26 cellular contexts compared by ENCODE assay signal in genomic region chr17:37230633-37231032, GRCh38.
DNase-seq lines count a peak whose midpoint lies in the region; ATAC-seq, FAIRE-seq and TF ChIP-seq lines count a peak whose summit lies in the region.
"Had no signal": no experiment of that assay in that cellular context is flagged by ENCODE, and none has a peak within 500 bp of the region (broad histone marks: within the 10 kb centered on the region; RNA-seq: fewer than 3 reads in every experiment).

No MANE protein-coding gene starts in this region.

- no peak for FAIRE-seq in HepG2 (lab: Jason Lieb, UNC)
- FAIRE-seq: A549, GM12878, GM12892, GM18507 had no signal

- H3K4me1 Mint-ChIP-seq in naive thymus-derived CD8-positive, alpha-beta T cell, result no peaks in the 10 kb centered on the region
- H3K4me1 Mint-ChIP-seq: B cell; CD4-positive, alpha-beta memory T cell; CD4-positive, CD25-positive, alpha-beta regulatory T cell; CD8-positive, alpha-beta memory T cell had no signal

- no peak overlapping the region for H3K27ac Mint-ChIP-seq in naive thymus-derived CD8-positive, alpha-beta T cell
- H3K27ac Mint-ChIP-seq: B cell; CD14-positive monocyte; CD4-positive, alpha-beta memory T cell; CD4-positive, CD25-positive, alpha-beta regulatory T cell; CD8-positive, alpha-beta memory T cell had no signal

- H3K27me3 Mint-ChIP-seq in naive thymus-derived CD8-positive, alpha-beta T cell, result no peaks in the 10 kb centered on the region
- H3K27me3 Mint-ChIP-seq: B cell; CD4-positive, alpha-beta memory T cell; CD4-positive, CD25-positive, alpha-beta regulatory T cell; CD8-positive, alpha-beta memory T cell had no signal

- TF ChIP-seq EP300 in HepG2 (IDR thresholded peaks at IDR 0.05; ENCODE audit: low read depth in 2 of 2, low read length in 2 of 2) (no peak), HepG2 (CRISPR knock-in tag; IDR thresholded peaks at IDR 0.05; ENCODE audit: borderline replicate concordance) (no peak)

- POLR2A ChIA-PET in HepG2 (lab: Yijun Ruan, JAX), result no interaction called here
- POLR2A ChIA-PET in naive thymus-derived CD8-positive, alpha-beta T cell (lab: Charles Lee), result no interaction called here

- H2AFZ ChIP-seq in HepG2 (ENCODE audit: low read length), result no peak overlapping the region

- H3K27me3 ChIP-seq in liver (ENCODE audit: control insufficient read depth in 4 of 4, insufficient read depth in 4 of 4, low read length in 3 of 4) (no peaks in the 10 kb centered on the region), HepG2 (ENCODE audit: control insufficient read depth in 1 of 2, insufficient read depth in 2 of 2, low read length in 2 of 2) (no peaks in the 10 kb centered on the region)
- H3K27me3 ChIP-seq: BLaER1 treated with 17β-estradiol and CSF1 and Interleukin-3, amounts not matched to agents 10 nM and 100 nM had no signal

- H3K4me1 ChIP-seq in liver (ENCODE audit: control insufficient read depth in 4 of 4, insufficient read depth in 4 of 4, low read length in 3 of 4) (peaks cover 0 to 18% (median 11%) of the 10 kb centered on the region in 4 donors), HepG2 (ENCODE audit: insufficient read depth, low read length) (no peaks in the 10 kb centered on the region)
- H3K4me1 ChIP-seq: A549 had no signal

- no peaks in the 10 kb centered on the region for H3K79me2 ChIP-seq in HepG2 (ENCODE audit: insufficient read depth, low read length)

- H3K36me3 ChIP-seq in liver (ENCODE audit: control insufficient read depth in 4 of 4, insufficient read depth in 3 of 4, low read depth in 1 of 4, low read length in 3 of 4) (peaks cover 1 to 24% (median 15%) of the 10 kb centered on the region in 4 donors), HepG2 (replicated peaks in 1 of 2; ENCODE audit: control insufficient read depth in 1 of 2, insufficient read depth in 2 of 2, low read length in 2 of 2) (peaks cover 6 to 60% of the 10 kb centered on the region in 2 experiments)

- H3K36me3 Mint-ChIP-seq in naive thymus-derived CD8-positive, alpha-beta T cell, result peaks cover 0 to 67% (median 8%) of the 10 kb centered on the region in 3 donors

- WGBS in liver, result 41% methylated on average over 1 of the region's 1 CpG
- WGBS in HepG2 (ENCODE audit: low lambda C conversion rate), result 94% methylated on average over 1 of the region's 1 CpG

- TF ChIP-seq RAD21 in liver (IDR thresholded peaks at IDR 0.05) (no peak), HepG2 (CRISPR knock-in tag; IDR thresholded peaks at IDR 0.05) (no peak)

- CTCF ChIA-PET in HepG2 (lab: Yijun Ruan, JAX; ENCODE audit: low intra/inter-chr PET ratio, low total read pairs), result no interaction called here

- H4K20me1 ChIP-seq in HepG2 (ENCODE audit: insufficient read depth, low read length), result no peaks in the 10 kb centered on the region
- H4K20me1 ChIP-seq: BLaER1 treated with 17β-estradiol and CSF1 and Interleukin-3, amounts not matched to agents 10 nM and 100 nM had no signal

- no peak for ATAC-seq in HepG2
- peak; percentile 78 for ATAC-seq in left lobe of liver
- ATAC-seq in naive thymus-derived CD8-positive, alpha-beta T cell, result no peak
- ATAC-seq: A549, GM12878 had no signal

- no peak overlapping the region for H3K4me3 Mint-ChIP-seq in naive thymus-derived CD8-positive, alpha-beta T cell
- H3K4me3 Mint-ChIP-seq: B cell; CD14-positive monocyte; CD4-positive, alpha-beta memory T cell; CD4-positive, CD25-positive, alpha-beta regulatory T cell; CD8-positive, alpha-beta memory T cell had no signal

- no TSS peak for BruUV-seq in HepG2 (replicated peaks; lab: Mats Ljungman, UMichigan)

- H3K9me3 Mint-ChIP-seq in naive thymus-derived CD8-positive, alpha-beta T cell, result no peaks in the 10 kb centered on the region
- H3K9me3 Mint-ChIP-seq: CD14-positive monocyte; CD4-positive, alpha-beta memory T cell; CD4-positive, CD25-positive, alpha-beta regulatory T cell; CD8-positive, alpha-beta memory T cell had no signal

- H3K4me2 ChIP-seq in HepG2 (ENCODE audit: low read depth, low read length), result no peak overlapping the region
- H3K4me2 ChIP-seq: A549; BLaER1 treated with 17β-estradiol and CSF1 and Interleukin-3, amounts not matched to agents 10 nM and 100 nM had no signal

- intact Hi-C loops in HepG2 (cut with micrococcal nuclease; ENCODE audit: unreplicated experiment), result no loop called here

- H3K9ac ChIP-seq in liver (ENCODE audit: low read depth in 1 of 2, low read length in 2 of 2) (no peak overlapping the region), HepG2 (ENCODE audit: insufficient read depth, low read depth, low read length) (no peak overlapping the region)
- H3K9ac ChIP-seq: BLaER1 treated with 17β-estradiol and CSF1 and Interleukin-3, amounts not matched to agents 10 nM and 100 nM had no signal

- no peaks in the 10 kb centered on the region for H3K9me3 ChIP-seq in liver (ENCODE audit: control insufficient read depth in 4 of 4, low read length in 3 of 4)
- H3K9me3 ChIP-seq in HepG2 (ENCODE audit: low read length), result no peaks in the 10 kb centered on the region
- H3K9me3 ChIP-seq: A549; BLaER1 treated with 17β-estradiol and CSF1 and Interleukin-3, amounts not matched to agents 10 nM and 100 nM had no signal

- no peak overlapping the region for H3K27ac ChIP-seq in liver (ENCODE audit: low read depth in 1 of 2, low read length in 2 of 2)
- H3K27ac ChIP-seq in HepG2 (ENCODE audit: extremely low read length, insufficient read depth, low read length), result no peak overlapping the region
- H3K27ac ChIP-seq: 22Rv1; A549; BLaER1 treated with 17β-estradiol and CSF1 and Interleukin-3, amounts not matched to agents 10 nM and 100 nM had no signal

- DNase-seq in HepG2 (ENCODE audit: low spot score) (no peak), LNCaP clone FGC (ENCODE audit: low read depth) (peak; percentile 47), left lobe of liver (ENCODE audit: low spot score) (no peak)
- no peak for DNase-seq in activated naive CD4-positive, alpha-beta T cell treated with anti-CD3 and anti-CD28 coated beads, Interleukin-2, amount 50 U/mL, for 16 hours
- no peak for DNase-seq in naive thymus-derived CD8-positive, alpha-beta T cell
- DNase-seq: AML-193; CD4-positive, alpha-beta memory T cell; CD4-positive, CD25-positive, alpha-beta regulatory T cell; CD8-positive, alpha-beta memory T cell; COR-L47; DMS 273 treated with DMSO at 0.1 percent for 48 hours; DMS153; DMS53; DMS79; DND-41; EL; GDM1 had no signal

- no peak for TF ChIP-seq POLR2A in HepG2 (IDR thresholded peaks at IDR 0.05; ENCODE audit: insufficient read depth in 1 of 2, low read depth in 2 of 2, low read length in 2 of 2)

- in situ Hi-C loops in HepG2 (cut with HindIII; ENCODE audit: extremely low pct_ligation_motif_present, low pct_unique_long_range_greater_than_20kb), result loop anchor here (25.0 kb wide), 1 partner anchor 618 kb away; the partner anchor contains the start of gene MRM1

- TF ChIP-seq CTCF in liver (IDR thresholded peaks at IDR 0.05; ENCODE audit: low read depth, low read length, missing input control), result no peak
- TF ChIP-seq CTCF in HepG2 (CRISPR knock-in tag; IDR thresholded peaks at IDR 0.05), result no peak
- no peak for TF ChIP-seq CTCF in LNCaP clone FGC (IDR thresholded peaks at IDR 0.05; ENCODE audit: control insufficient read depth, extremely low read depth, insufficient read depth)

- H3K4me3 ChIP-seq in liver (ENCODE audit: low read depth in 1 of 3, low read length in 3 of 3) (no peak overlapping the region), HepG2 (replicated peaks in 1 of 3; ENCODE audit: insufficient read depth in 1 of 3, low read depth in 2 of 3, low read length in 3 of 3) (no peak overlapping the region), LNCaP clone FGC (ENCODE audit: low read depth, low read length) (no peak overlapping the region)
- H3K4me3 ChIP-seq: A549; BLaER1 treated with 17β-estradiol and CSF1 and Interleukin-3, amounts not matched to agents 10 nM and 100 nM; GM12878 had no signal

TF ChIP-seq in liver, 16 proteins besides CTCF, POLR2A, EP300 and RAD21 (continues in another document):
- TF ChIP-seq HNF4G (IDR thresholded peaks at IDR 0.05) (no peak), SP1 (IDR thresholded peaks at IDR 0.05) (no peak), HNF4A (conservative IDR thresholded peaks at IDR 0.05) (peak; percentile 37 to 38), ZBTB33 (IDR thresholded peaks at IDR 0.05) (no peak), RXRA (IDR thresholded peaks at IDR 0.05) (no peak), JUND (IDR thresholded peaks at IDR 0.05) (no peak)

TF ChIP-seq in HepG2, 621 proteins besides CTCF, POLR2A, EP300 and RAD21 (continues in another document):
- TF ChIP-seq ATF2 (CRISPR knock-in tag; IDR thresholded peaks at IDR 0.05), result no peak
- TF ChIP-seq ZNF124 (CRISPR knock-in tag; IDR thresholded peaks at IDR 0.05), result no peak
- no peak for TF ChIP-seq SOX5 (CRISPR knock-in tag; IDR thresholded peaks at IDR 0.05; ENCODE audit: borderline replicate concordance)
- TF ChIP-seq STAT5B (CRISPR knock-in tag; IDR thresholded peaks at IDR 0.05), result no peak
- no peak for TF ChIP-seq ZNF737 (CRISPR knock-in tag; IDR thresholded peaks at IDR 0.05; ENCODE audit: borderline replicate concordance)
